Comparison of ENCODE assay signal across 8 cellular contexts in genomic region chr10:68332259-68333057, GRCh38. TPM values are rescaled to one million over a fixed set of nuclear protein-coding genes. Genes with fewer than 3 reads are reported as not detected.
A peak's percentile ranks its signal among the peaks of the same experiment; 100 is the strongest.
DNase-seq lines count a peak whose midpoint lies in the region; ATAC-seq and TF ChIP-seq lines count a peak whose summit lies in the region.

TSS of gene PBLD (minus strand) at chr10:68332928. CDS start at chr10:68306844, 26,084 bp downstream.

- H3K9me3 Mint-ChIP-seq in activated naive CD4-positive, alpha-beta T cell treated with anti-CD3 and anti-CD28 coated beads, Interleukin-2, amount 10 ng/mL, durations not matched to agents 7 days and 5 days = no peaks in the 10 kb centered on the region

- peaks cover 60% of the 10 kb centered on the region for H3K4me1 Mint-ChIP-seq in activated naive CD4-positive, alpha-beta T cell treated with anti-CD3 and anti-CD28 coated beads, Interleukin-2, amount 10 ng/mL, durations not matched to agents 7 days and 5 days

- H3K4me3 Mint-ChIP-seq in activated naive CD4-positive, alpha-beta T cell treated with anti-CD3 and anti-CD28 coated beads, Interleukin-2, amount 10 ng/mL, durations not matched to agents 7 days and 5 days = peak within 1 kb of the TSS; percentile 100

- H3K27ac Mint-ChIP-seq in activated naive CD4-positive, alpha-beta T cell treated with anti-CD3 and anti-CD28 coated beads, Interleukin-2, amount 10 ng/mL, durations not matched to agents 7 days and 5 days = peak within 1 kb of the TSS; percentile 100

- peaks cover 46% of the 10 kb centered on the region for H3K36me3 Mint-ChIP-seq in activated naive CD4-positive, alpha-beta T cell treated with anti-CD3 and anti-CD28 coated beads, Interleukin-2, amount 10 ng/mL, durations not matched to agents 7 days and 5 days

- TF ChIP-seq POLR2A in Raji (IDR thresholded peaks at IDR 0.05; ENCODE audit: insufficient read depth, low read depth, low read length) = peak; percentile 66

- DNase-seq in DMS53 (lab: John Stamatoyannopoulos, UW) (peak; percentile 88), LHCN-M2 (ENCODE audit: low read depth) (peak; percentile 83), globus pallidus (ENCODE audit: low spot score) (peak; percentile 85), nucleus accumbens (lab: John Stamatoyannopoulos, UW) (peak in 55 of 56 donors; percentile 7 to 85 (median 70)), substantia nigra (lab: John Stamatoyannopoulos, UW) (peak; percentile 9 to 89 (median 70))
- peak; percentile 72 for DNase-seq in activated naive CD4-positive, alpha-beta T cell treated with anti-CD3 and anti-CD28 coated beads, Interleukin-2, amount 10 ng/mL, durations not matched to agents 7 days and 5 days

- CTCF ChIA-PET in activated naive CD4-positive, alpha-beta T cell treated with anti-CD3 and anti-CD28 coated beads, Interleukin-2, amount 10 ng/mL, durations not matched to agents 7 days and 5 days (lab: Charles Lee) = interaction anchor here (0.8 to 2.2 kb wide), 6 partner anchors 15 to 120 kb away, joined by 3 to 9 read pairs (median 4); partner anchors contain the start of gene RUFY2

- H3K27me3 Mint-ChIP-seq in activated naive CD4-positive, alpha-beta T cell treated with anti-CD3 and anti-CD28 coated beads, Interleukin-2, amount 10 ng/mL, durations not matched to agents 7 days and 5 days = peaks cover 14% of the 10 kb centered on the region

- peak; percentile 22 for ATAC-seq in GM21786 (IDR thresholded peaks at IDR 0.05; ENCODE audit: unreplicated experiment)

- H3K27ac ChIP-seq in substantia nigra (ENCODE audit: low read depth, low read length, poor library complexity, severe bottlenecking) = peak within 1 kb of the TSS; percentile 98

RNA-seq across cellular contexts. Expression of gene PBLD, which starts in this region (rescaled TPM):
- total RNA-seq in LHCN-M2 (2014; rRNA removed) = 6.2 and 6.8 TPM in 2 replicates
- polyA plus RNA-seq in LHCN-M2 (2012) = 6.0 TPM

Comparison
In these comparisons a context has a peak if more than half of its experiments do, and no peak if none do; other contexts are left out.
1. Peak in every context shown above with its lines: DNase-seq, ATAC-seq and H3K27ac ChIP-seq.